Comparison of ENCODE assay signal across 2 cellular contexts in genomic region chr17:61391595-61392291, GRCh38.
TF ChIP-seq lines count a peak whose summit lies in the region.

No MANE protein-coding gene starts in this region.

TF ChIP-seq in HepG2, 621 proteins besides CTCF, POLR2A, EP300 and RAD21:
- peak; percentile 66 for TF ChIP-seq AGO1 (IDR thresholded peaks at IDR 0.05; ENCODE audit: low read depth, low read length, poor library complexity, severe bottlenecking)
- TF ChIP-seq AKAP8 (CRISPR knock-in tag; IDR thresholded peaks at IDR 0.05), result peak; percentile 11
- TF ChIP-seq AGO2 (optimal IDR thresholded peaks at IDR 0.05; ENCODE audit: low read depth, low read length), result peak; percentile 78
- TF ChIP-seq KIAA2018 (CRISPR knock-in tag; IDR thresholded peaks at IDR 0.05; ENCODE audit: borderline replicate concordance), result no peak
TF ChIP-seq in HepG2: peak in this region for 3.

TF ChIP-seq in K562, 482 proteins besides CTCF, POLR2A, EP300 and RAD21:
- TF ChIP-seq, protein P1, sequence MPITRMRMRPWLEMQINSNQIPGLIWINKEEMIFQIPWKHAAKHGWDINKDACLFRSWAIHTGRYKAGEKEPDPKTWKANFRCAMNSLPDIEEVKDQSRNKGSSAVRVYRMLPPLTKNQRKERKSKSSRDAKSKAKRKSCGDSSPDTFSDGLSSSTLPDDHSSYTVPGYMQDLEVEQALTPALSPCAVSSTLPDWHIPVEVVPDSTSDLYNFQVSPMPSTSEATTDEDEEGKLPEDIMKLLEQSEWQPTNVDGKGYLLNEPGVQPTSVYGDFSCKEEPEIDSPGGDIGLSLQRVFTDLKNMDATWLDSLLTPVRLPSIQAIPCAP (CRISPR knock-in tag; IDR thresholded peaks at IDR 0.05; ENCODE audit: borderline replicate concordance), result no peak
- no peak for TF ChIP-seq BCL6 (CRISPR knock-in tag; IDR thresholded peaks at IDR 0.05)
- no peak for TF ChIP-seq BDP1 (IDR thresholded peaks at IDR 0.05; ENCODE audit: insufficient read depth, insufficient read length)
- no peak for TF ChIP-seq SMAD3 (CRISPR knock-in tag; conservative IDR thresholded peaks at IDR 0.05)
- peak in 1 of 3 experiments; percentile 63; a peak in 2 of 6 replicates for TF ChIP-seq ZBTB11 (CRISPR knock-in tag; IDR thresholded peaks at IDR 0.05)
- TF ChIP-seq SNIP1 (IDR thresholded peaks at IDR 0.05; ENCODE audit: low read depth), result no peak
- TF ChIP-seq, protein P2, sequence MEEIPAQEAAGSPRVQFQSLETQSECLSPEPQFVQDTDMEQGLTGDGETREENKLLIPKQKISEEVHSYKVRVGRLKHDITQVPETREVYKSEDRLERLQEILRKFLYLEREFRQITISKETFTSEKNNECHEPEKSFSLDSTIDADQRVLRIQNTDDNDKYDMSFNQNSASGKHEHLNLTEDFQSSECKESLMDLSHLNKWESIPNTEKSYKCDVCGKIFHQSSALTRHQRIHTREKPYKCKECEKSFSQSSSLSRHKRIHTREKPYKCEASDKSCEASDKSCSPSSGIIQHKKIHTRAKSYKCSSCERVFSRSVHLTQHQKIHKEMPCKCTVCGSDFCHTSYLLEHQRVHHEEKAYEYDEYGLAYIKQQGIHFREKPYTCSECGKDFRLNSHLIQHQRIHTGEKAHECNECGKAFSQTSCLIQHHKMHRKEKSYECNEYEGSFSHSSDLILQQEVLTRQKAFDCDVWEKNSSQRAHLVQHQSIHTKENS (CRISPR knock-in tag; IDR thresholded peaks at IDR 0.05), result no peak
- TF ChIP-seq RFX1 (IDR thresholded peaks at IDR 0.05), result no peak
- TF ChIP-seq FOXJ3 (CRISPR knock-in tag; IDR thresholded peaks at IDR 0.05), result no peak
- no peak for TF ChIP-seq HMG20A (CRISPR knock-in tag; conservative IDR thresholded peaks at IDR 0.05)
- no peak for TF ChIP-seq CREBBP (IDR thresholded peaks at IDR 0.05; ENCODE audit: low read depth, low read length)
- 0 out of 2 replicates have a peak, but pooled peaks have one; percentile 32 for TF ChIP-seq POLR2G (IDR thresholded peaks at IDR 0.05; ENCODE audit: low read depth, low read length)
- no peak for TF ChIP-seq MCM3 (IDR thresholded peaks at IDR 0.05)
